Comparison of ENCODE assay signal across 24 cellular contexts in the genomic region with DNA sequence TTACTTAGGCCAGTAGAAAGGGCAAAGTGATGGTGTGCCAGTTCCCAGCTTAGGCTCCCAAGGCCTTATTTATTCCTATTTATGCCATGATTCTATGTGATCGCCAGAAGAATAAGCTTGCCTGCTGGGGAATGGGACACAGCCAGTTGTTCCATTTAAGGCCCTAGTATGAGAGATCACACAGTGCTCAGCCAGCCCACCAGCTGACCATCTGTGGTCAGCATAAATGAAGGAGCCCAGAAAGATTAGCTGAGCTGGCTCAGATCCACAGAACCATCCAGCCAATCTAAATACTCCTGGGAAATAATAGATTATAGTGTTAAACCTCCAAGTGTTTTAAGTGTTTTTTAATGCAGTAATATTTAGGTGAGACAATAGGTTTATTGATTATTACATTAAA.
"Had no signal": no experiment of that assay in that cellular context is flagged by ENCODE, and none has a peak within 500 bp of the region (broad histone marks: within the 10 kb centered on the region; RNA-seq: fewer than 3 reads in every experiment).

No MANE protein-coding gene starts in this region.

- H3K27ac Mint-ChIP-seq: mesothelial cell of epicardium; naive thymus-derived CD4-positive, alpha-beta T cell; natural killer cell treated with Interleukin-12 subunit alpha and Interleukin-12 subunit beta and Interleukin-15 and Interleukin-18, amount 100 ng/mL, for 72 hours; progenitor cell of endocrine pancreas; stimulated activated effector memory CD8-positive, alpha-beta T cell treated with anti-CD3 and anti-CD28 coated beads, Interleukin-12 subunit alpha, Interleukin-12 subunit beta, amount 100 ng/mL, for 72 hours; stimulated activated naive CD8-positive, alpha-beta T cell treated with anti-CD3 and anti-CD28 coated beads, Interleukin-15, Interleukin-2, amounts not matched to agents 100 ng/mL and 50 ng/mL, for 24 hours; type B pancreatic cell had no signal

- DNase-seq: hippocampal formation; kidney glomerular epithelial cell; left cardiac atrium; lower lobe of right lung; mammary epithelial cell; mesenchymal stem cell; naive thymus-derived CD4-positive, alpha-beta T cell; right cardiac atrium; small intestine; spleen; stimulated activated CD4-positive, alpha-beta T cell treated with anti-CD3 and anti-CD28 coated beads, Interleukin-4, amount 100 ng/mL, for 24 hours; stimulated activated naive CD4-positive, alpha-beta T cell; uterus had no signal

- H3K4me3 Mint-ChIP-seq: mesothelial cell of epicardium; naive thymus-derived CD4-positive, alpha-beta T cell; natural killer cell treated with Interleukin-12 subunit alpha and Interleukin-12 subunit beta and Interleukin-15 and Interleukin-18, amount 100 ng/mL, for 72 hours; stimulated activated effector memory CD8-positive, alpha-beta T cell treated with anti-CD3 and anti-CD28 coated beads, Interleukin-12 subunit alpha, Interleukin-12 subunit beta, amount 100 ng/mL, for 72 hours; stimulated activated naive CD8-positive, alpha-beta T cell treated with anti-CD3 and anti-CD28 coated beads, Interleukin-15, Interleukin-2, amounts not matched to agents 100 ng/mL and 50 ng/mL, for 24 hours; type B pancreatic cell had no signal

- H3K4me1 Mint-ChIP-seq: naive thymus-derived CD4-positive, alpha-beta T cell; stimulated activated effector memory CD8-positive, alpha-beta T cell treated with anti-CD3 and anti-CD28 coated beads, Interleukin-12 subunit alpha, Interleukin-12 subunit beta, amount 100 ng/mL, for 72 hours had no signal

- ATAC-seq: left cardiac atrium; left lobe of liver; lower lobe of right lung; naive thymus-derived CD4-positive, alpha-beta T cell; natural killer cell treated with Interleukin-12 subunit alpha and Interleukin-12 subunit beta and Interleukin-15 and Interleukin-18, amount 100 ng/mL, for 72 hours; right cardiac atrium; sciatic nerve; stimulated activated effector memory CD8-positive, alpha-beta T cell treated with anti-CD3 and anti-CD28 coated beads, Interleukin-12 subunit alpha, Interleukin-12 subunit beta, amount 100 ng/mL, for 72 hours had no signal

- H3K9me3 Mint-ChIP-seq: mesothelial cell of epicardium; natural killer cell treated with Interleukin-12 subunit alpha and Interleukin-12 subunit beta and Interleukin-15 and Interleukin-18, amount 100 ng/mL, for 72 hours; stimulated activated naive CD8-positive, alpha-beta T cell treated with anti-CD3 and anti-CD28 coated beads, Interleukin-15, Interleukin-2, amounts not matched to agents 100 ng/mL and 50 ng/mL, for 24 hours; type B pancreatic cell had no signal

- H3K36me3 Mint-ChIP-seq: mesothelial cell of epicardium; naive thymus-derived CD4-positive, alpha-beta T cell; natural killer cell treated with Interleukin-12 subunit alpha and Interleukin-12 subunit beta and Interleukin-15 and Interleukin-18, amount 100 ng/mL, for 72 hours; stimulated activated effector memory CD8-positive, alpha-beta T cell treated with anti-CD3 and anti-CD28 coated beads, Interleukin-12 subunit alpha, Interleukin-12 subunit beta, amount 100 ng/mL, for 72 hours; type B pancreatic cell had no signal

- H3K4me3 ChIP-seq: lower lobe of right lung, ovary, spleen, suprapubic skin, tibial nerve, uterus had no signal

- H3K27me3 Mint-ChIP-seq: naive thymus-derived CD4-positive, alpha-beta T cell; natural killer cell treated with Interleukin-12 subunit alpha and Interleukin-12 subunit beta and Interleukin-15 and Interleukin-18, amount 100 ng/mL, for 72 hours; stimulated activated naive CD8-positive, alpha-beta T cell treated with anti-CD3 and anti-CD28 coated beads, Interleukin-15, Interleukin-2, amounts not matched to agents 100 ng/mL and 50 ng/mL, for 24 hours had no signal
